17 cellular contexts compared by ENCODE assay signal in the genomic region with DNA sequence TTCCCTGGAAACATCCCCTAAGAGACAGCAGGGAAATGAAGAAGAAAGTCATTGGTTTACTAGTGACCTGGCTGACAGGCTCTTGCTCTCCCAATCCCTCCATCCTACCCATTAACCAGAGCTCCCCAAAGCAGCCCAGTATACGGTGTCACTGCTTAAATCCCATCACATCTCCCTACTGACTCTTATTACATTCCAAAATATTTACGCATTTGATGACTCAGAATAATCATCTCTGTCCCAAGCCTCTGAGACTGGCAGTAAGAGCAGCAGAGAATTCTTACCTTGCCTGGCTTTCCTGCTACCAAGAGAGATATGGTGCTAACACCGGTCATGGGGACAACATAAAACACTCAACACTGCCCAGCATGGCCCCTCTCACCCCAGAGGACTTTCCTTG. TPM values are rescaled to one million over a fixed set of nuclear protein-coding genes. Genes with fewer than 3 reads are reported as not detected.
DNase-seq lines count a peak whose midpoint lies in the region; ATAC-seq, FAIRE-seq and TF ChIP-seq lines count a peak whose summit lies in the region.
"Had no signal": no experiment of that assay in that cellular context is flagged by ENCODE, and none has a peak within 500 bp of the region (broad histone marks: within the 10 kb centered on the region; RNA-seq: fewer than 3 reads in every experiment).

No MANE protein-coding gene starts in this region.

- TF ChIP-seq CTCF in RWPE1 (conservative IDR thresholded peaks at IDR 0.05; ENCODE audit: low read depth) = no peak

- POLR2A ChIA-PET in RWPE1 (lab: Yijun Ruan, JAX; ENCODE audit: low non-redundant PET) = no interaction called here

- H3K27ac ChIP-seq in RWPE1 = no peak overlapping the region
- H3K27ac ChIP-seq: skin epidermis, uterus had no signal

- DNase-seq in H4 (ENCODE audit: low spot score) = peak; percentile 20
- DNase-seq in RWPE1 (ENCODE audit: low spot score) = peak; percentile 95
- peak; percentile 31 for DNase-seq in fibroblast of gingiva (ENCODE audit: low read depth)
- peak; percentile 78 for DNase-seq in urothelium cell line (ENCODE audit: low spot score)
- DNase-seq in GM19239 (ENCODE audit: insufficient read length, low spot score) = no peak
- no peak for DNase-seq in ecto neural progenitor cell (ENCODE audit: low spot score)
- DNase-seq: activated CD4-positive, CD25-positive, alpha-beta regulatory T cell; activated naive CD4-positive, alpha-beta T cell treated with anti-CD3 and anti-CD28 coated beads for 36 hours; CD4-positive, alpha-beta memory T cell; glutamatergic neuron; NCI-H1930; NCI-H524 treated with DMSO at 0.1 percent for 48 hours; nucleus accumbens; stimulated activated naive B cell treated with anti-CD40 and anti-IgM and Interleukin-4, amounts not matched to agents 10 μg/mL and 1 μg/mL and 100 μg/mL, for 72 hours; uterus had no signal

- CTCF ChIA-PET in RWPE1 (lab: Yijun Ruan, JAX) = no interaction called here

- ATAC-seq in GM21447 (IDR thresholded peaks at IDR 0.05; ENCODE audit: unreplicated experiment) = no peak
- ATAC-seq: stimulated activated naive B cell treated with anti-CD40 and anti-IgM and Interleukin-4, amounts not matched to agents 10 μg/mL and 1 μg/mL and 100 μg/mL, for 72 hours had no signal

- peak; percentile 30 for FAIRE-seq in urothelium cell line (lab: Jason Lieb, UNC)
- FAIRE-seq in GM19239 (lab: Jason Lieb, UNC) = no peak

RNA-seq across cellular contexts. Expression of gene WHRN, which starts 20.2 kb away (rescaled TPM):
- total RNA-seq in H4 (2014; rRNA removed; shearing (Covaris generic)) = 0.37 and 1.5 TPM in 2 replicates

Comparison
In these comparisons a context has a peak if more than half of its experiments do, and no peak if none do; other contexts are left out.
1. DNase-seq: peak in H4 (single experiment), RWPE1 (single experiment), fibroblast of gingiva (single experiment) and urothelium cell line (single experiment); none in GM19239 (single experiment) and ecto neural progenitor cell (single experiment).